Comparison of ENCODE assay signal across 8 cellular contexts in the genomic region with DNA sequence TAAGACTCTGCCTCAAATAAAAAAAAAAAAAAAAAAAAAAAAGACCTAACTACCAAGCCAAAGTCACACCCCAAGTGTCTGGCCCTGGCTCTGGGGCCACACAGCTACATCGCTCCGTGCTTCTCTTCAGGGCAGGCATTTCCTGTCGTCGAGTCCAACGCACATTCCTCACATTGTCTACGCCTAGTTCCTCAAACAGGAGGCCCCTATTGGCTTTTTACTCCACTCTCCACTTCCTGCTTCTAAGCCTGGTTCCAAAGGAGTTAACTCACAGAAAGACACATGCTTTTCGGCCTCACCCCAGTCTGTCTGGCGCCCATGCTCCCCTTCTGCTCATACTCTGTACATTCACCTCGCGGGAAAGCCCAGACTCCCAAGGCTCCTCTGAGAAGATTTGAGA. TPM values are rescaled to one million over a fixed set of nuclear protein-coding genes. Genes with fewer than 3 reads are reported as not detected.
DNase-seq lines count a peak whose midpoint lies in the region; ATAC-seq, FAIRE-seq and TF ChIP-seq lines count a peak whose summit lies in the region.

No MANE protein-coding gene starts in this region.

- WGBS in adrenal gland, 4 donors, result 33 to 37% (median 36%) methylated on average over 9 to 10 of the region's 10 CpGs
- WGBS in ovary, 3 donors, result 15 to 26% (median 17%) methylated on average over 10 of the region's 10 CpGs

- TF ChIP-seq EP300 in ovary (IDR thresholded peaks at IDR 0.05), result no peak

- FAIRE-seq in urothelium cell line (lab: Jason Lieb, UNC), result no peak

- H3K4me1 ChIP-seq in adrenal gland (replicated peaks in 1 of 2) (no peaks in the 10 kb centered on the region), ovary (ENCODE audit: insufficient read depth) (no peaks in the 10 kb centered on the region)

- H3K4me3 ChIP-seq in adrenal gland, result no peak overlapping the region
- H3K4me3 ChIP-seq in ovary, result no peak overlapping the region

- H3K27ac ChIP-seq in adrenal gland, result peak overlapping the region in 1 of 5 donors; percentile 14
- H3K27ac ChIP-seq in ovary, result no peak overlapping the region

- no peaks in the 10 kb centered on the region for H3K27me3 ChIP-seq in adrenal gland
- no peaks in the 10 kb centered on the region for H3K27me3 ChIP-seq in ovary

- TF ChIP-seq POLR2A in adrenal gland (IDR thresholded peaks at IDR 0.05) (no peak), ovary (IDR thresholded peaks at IDR 0.05) (no peak)

- H3K36me3 ChIP-seq in adrenal gland (replicated peaks in 1 of 2) (no peaks in the 10 kb centered on the region), ovary (no peaks in the 10 kb centered on the region)

- peak; percentile 5 for DNase-seq in stimulated activated CD4-positive, alpha-beta T cell treated with anti-CD3 and anti-CD28 coated beads, Interleukin-15, amount 100 ng/mL, for 24 hours
- DNase-seq in stimulated activated CD4-positive, alpha-beta T cell treated with anti-CD3 and anti-CD28 coated beads, Interleukin-2, amount 100 ng/mL, for 48 hours, result no peak
- peak in 6 of 7 donors; percentile 19 to 64 (median 32) for DNase-seq in adrenal gland
- DNase-seq in iPS-NIHi7 (ENCODE audit: extremely low spot score), result peak; percentile 69
- peak; percentile 86 for DNase-seq in urothelium cell line (ENCODE audit: low spot score)
- DNase-seq in ovary, result no peak
- DNase-seq in NCI-H1436 treated with DMSO at 0.1 percent for 48 hours (lab: John Stamatoyannopoulos, UW), result no peak

- ATAC-seq in GM21528 (IDR thresholded peaks at IDR 0.05; ENCODE audit: low FRiP score, unreplicated experiment), result no peak

- intact Hi-C loops in adrenal gland (cut with DNase I), result no loop called here
- intact Hi-C loops in ovary (cut with DNase I), result no loop called here

- TF ChIP-seq CTCF in adrenal gland (IDR thresholded peaks at IDR 0.05) (no peak), ovary (IDR thresholded peaks at IDR 0.05) (no peak)

- H3K9me3 ChIP-seq in adrenal gland (replicated peaks in 1 of 3) (no peaks in the 10 kb centered on the region), ovary (no peaks in the 10 kb centered on the region)

RNA-seq across cellular contexts. Expression of gene KNG1, which starts 28.8 kb away (rescaled TPM):
- total RNA-seq in adrenal gland, result under 1 TPM in 3 of 8 donors, not detected in 5; 0.16 to 0.32 (median 0.19) TPM
- under 1 TPM in 1 of 3 donors, not detected in 2; 0.38 TPM for polyA plus RNA-seq in adrenal gland
- total RNA-seq in ovary, result under 1 TPM in 3 of 7 donors, not detected in 4; 0.23 to 0.52 (median 0.48) TPM
- not detected for polyA plus RNA-seq in ovary

RNA-seq across cellular contexts. Expression of gene EIF4A2, which starts 37.4 kb away (rescaled TPM):
- total RNA-seq in adrenal gland (100 to 1,000 TPM; 221 to 774 (median 444) TPM), ovary (100 to 1,000 TPM; 347 to 961 (median 629) TPM)
- polyA plus RNA-seq in adrenal gland (100 to 1,000 TPM; 506 to 547 (median 520) TPM), ovary (100 to 1,000 TPM; 774 to 842 TPM)

Comparison
In these comparisons a context has a peak if more than half of its experiments do, and no peak if none do; other contexts are left out.
1. DNase-seq: peak in stimulated activated CD4-positive, alpha-beta T cell treated with anti-CD3 and anti-CD28 coated beads, Interleukin-15, amount 100 ng/mL, for 24 hours (single experiment), adrenal gland (6 of 7), iPS-NIHi7 (single experiment) and urothelium cell line (single experiment); none in stimulated activated CD4-positive, alpha-beta T cell treated with anti-CD3 and anti-CD28 coated beads, Interleukin-2, amount 100 ng/mL, for 48 hours (0 of 2), ovary (0 of 5) and NCI-H1436 treated with DMSO at 0.1 percent for 48 hours (single experiment).